8 cellular contexts compared by ENCODE assay signal in the genomic region with DNA sequence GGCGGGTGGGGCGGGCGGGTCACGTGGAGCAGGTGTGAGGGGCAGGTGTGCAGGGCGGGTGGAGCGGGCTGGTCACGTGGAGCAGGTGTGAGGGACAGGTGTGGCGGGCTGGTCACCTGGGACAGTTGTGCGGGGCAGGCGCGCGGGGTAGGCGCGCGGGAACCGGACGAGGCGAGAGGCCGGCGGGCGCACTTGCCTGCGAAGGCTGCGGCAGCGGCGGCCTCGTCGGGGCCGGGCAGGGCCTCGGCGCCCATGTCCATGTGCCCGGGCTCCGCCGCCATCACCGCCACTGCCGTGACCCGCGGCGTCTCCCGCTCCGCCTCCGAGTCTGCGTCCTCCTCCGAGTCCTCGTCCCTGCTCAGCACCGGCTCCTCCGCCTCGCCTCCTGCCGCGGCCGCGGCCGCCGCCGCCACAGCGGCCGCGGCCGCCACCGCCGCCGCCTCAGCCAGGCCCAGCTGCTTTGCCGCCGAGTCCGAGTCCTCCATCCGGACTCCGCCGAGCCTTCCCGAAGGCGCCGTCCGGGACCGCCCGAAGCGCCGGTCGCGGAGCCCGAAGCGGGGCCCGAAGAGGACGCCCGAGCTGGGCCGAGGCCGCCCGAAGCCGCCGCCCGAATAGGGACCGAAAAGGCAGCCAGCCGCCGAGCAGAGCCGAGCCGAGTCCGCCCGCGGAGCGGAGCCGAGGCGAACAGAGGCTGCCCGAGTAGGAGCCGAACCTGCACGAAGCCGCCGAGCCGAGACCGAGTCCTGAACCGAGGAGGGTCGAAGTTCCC. TPM values are rescaled to one million over a fixed set of nuclear protein-coding genes. Genes with fewer than 3 reads are reported as not detected.
DNase-seq lines count a peak whose midpoint lies in the region; ATAC-seq and TF ChIP-seq lines count a peak whose summit lies in the region.

A gene with protein sequence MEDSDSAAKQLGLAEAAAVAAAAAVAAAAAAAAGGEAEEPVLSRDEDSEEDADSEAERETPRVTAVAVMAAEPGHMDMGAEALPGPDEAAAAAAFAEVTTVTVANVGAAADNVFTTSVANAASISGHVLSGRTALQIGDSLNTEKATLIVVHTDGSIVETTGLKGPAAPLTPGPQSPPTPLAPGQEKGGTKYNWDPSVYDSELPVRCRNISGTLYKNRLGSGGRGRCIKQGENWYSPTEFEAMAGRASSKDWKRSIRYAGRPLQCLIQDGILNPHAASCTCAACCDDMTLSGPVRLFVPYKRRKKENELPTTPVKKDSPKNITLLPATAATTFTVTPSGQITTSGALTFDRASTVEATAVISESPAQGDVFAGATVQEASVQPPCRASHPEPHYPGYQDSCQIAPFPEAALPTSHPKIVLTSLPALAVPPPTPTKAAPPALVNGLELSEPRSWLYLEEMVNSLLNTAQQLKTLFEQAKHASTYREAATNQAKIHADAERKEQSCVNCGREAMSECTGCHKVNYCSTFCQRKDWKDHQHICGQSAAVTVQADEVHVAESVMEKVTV (minus strand): TSS at position 660 of the 769 bp plus-strand sequence. CDS start 175 bp downstream, at position 485.

- ATAC-seq in GM19397 (IDR thresholded peaks at IDR 0.05; ENCODE audit: unreplicated experiment) (peak; percentile 80), HG03565 (IDR thresholded peaks at IDR 0.05; ENCODE audit: unreplicated experiment) (peak; percentile 71), right lobe of liver (peak; percentile 84 to 88 (median 87))

- WGBS in right lobe of liver (ENCODE audit: insufficient coverage, low coverage, low lambda C conversion rate, missing lambda C conversion rate): 0% methylated on average over 14 of the region's 108 CpGs

- DNase-seq in CD14-positive monocyte (ENCODE audit: low spot score) (peak; percentile 99), NCI-H774 (lab: John Stamatoyannopoulos, UW) (peak; percentile 96), right lobe of liver (peak; percentile 98)
- DNase-seq in activated CD4-positive, alpha-beta T cell treated with anti-CD3 and anti-CD28 coated beads, Interleukin-2, amount 50 U/mL, for 48 hours: peak; percentile 99
- peak; percentile 98 to 99 for DNase-seq in stimulated activated CD4-positive, alpha-beta T cell treated with anti-CD3 and anti-CD28 coated beads, Interleukin-4, amount 100 ng/mL, for 4 hours

- H3K9me3 ChIP-seq in duodenal mucosa (ENCODE audit: control insufficient read depth in 1 of 2, low read length in 2 of 2) (no peaks in the 10 kb centered on the region), right lobe of liver (no peaks in the 10 kb centered on the region)

- H3K9ac ChIP-seq in duodenal mucosa (ENCODE audit: low read depth in 1 of 2, low read length in 2 of 2): peak within 1 kb of the TSS; percentile 85 to 86

- H3K27me3 Mint-ChIP-seq in CD14-positive monocyte (ENCODE audit: low read depth in 3 of 3): peaks cover 0 to 8% (median 5%) of the 10 kb centered on the region in 3 donors

- peaks cover 48% of the 10 kb centered on the region for H3K4me1 Mint-ChIP-seq in CD14-positive monocyte

- intact Hi-C loops in CD14-positive monocyte (cut with micrococcal nuclease) (loop anchor here in 1 of 2 donors (10.0 kb wide), 1 partner anchor 690 kb away; a partner anchor contains a TSS), right lobe of liver (cut with DNase I) (no loop called here)

- peaks cover 0 to 1% (median 0%) of the 10 kb centered on the region in 7 donors for H3K9me3 Mint-ChIP-seq in CD14-positive monocyte

- H3K27ac Mint-ChIP-seq in CD14-positive monocyte: peak within 1 kb of the TSS; percentile 93 to 97 (median 96)

- H3K27ac ChIP-seq in duodenal mucosa (ENCODE audit: low read depth, low read length) (peak within 1 kb of the TSS; percentile 99), right lobe of liver (peak within 1 kb of the TSS; percentile 99 to 100 (median 100))

- TF ChIP-seq CTCF in CD14-positive monocyte (IDR thresholded peaks at IDR 0.05): no peak
- no peak for TF ChIP-seq CTCF in right lobe of liver (IDR thresholded peaks at IDR 0.05)

- H3K36me3 ChIP-seq in duodenal mucosa (ENCODE audit: control insufficient read depth in 1 of 2, insufficient read depth in 2 of 2, low read length in 2 of 2) (peaks cover under 1 to 10% of the 10 kb centered on the region in 2 donors), right lobe of liver (peaks cover 0 to under 1% (median 0%) of the 10 kb centered on the region in 4 donors)

- peak within 1 kb of the TSS; percentile 83 to 89 for H3K4me3 Mint-ChIP-seq in CD14-positive monocyte

- H3K4me1 ChIP-seq in duodenal mucosa (ENCODE audit: control insufficient read depth in 1 of 2, insufficient read depth in 2 of 2, low read length in 2 of 2) (peaks cover 16 to 41% of the 10 kb centered on the region in 2 donors), right lobe of liver (peaks cover 0 to 13% (median 3%) of the 10 kb centered on the region in 4 donors)

- H3K27me3 ChIP-seq in duodenal mucosa (ENCODE audit: control insufficient read depth in 1 of 2, insufficient read depth in 2 of 2, low read length in 2 of 2): no peaks in the 10 kb centered on the region
- no peaks in the 10 kb centered on the region for H3K27me3 ChIP-seq in right lobe of liver

- no peak for TF ChIP-seq POLR2A in right lobe of liver (IDR thresholded peaks at IDR 0.05)

- peak within 1 kb of the TSS; percentile 75 to 85 for H3K4me3 ChIP-seq in duodenal mucosa (ENCODE audit: low read depth in 1 of 2, low read length in 2 of 2)
- peak within 1 kb of the TSS; percentile 91 to 97 (median 95) for H3K4me3 ChIP-seq in right lobe of liver

- peaks cover 18 to 38% of the 10 kb centered on the region in 2 donors for H3K36me3 Mint-ChIP-seq in CD14-positive monocyte

RNA-seq across cellular contexts. Expression of the gene that starts here (rescaled TPM):
- 10 to 100 TPM; 18.0 to 22.2 TPM for polyA plus RNA-seq in CD14-positive monocyte
- total RNA-seq in right lobe of liver: 10 to 100 TPM; 11.3 to 17.9 (median 14.0) TPM

Comparison
In these comparisons a context has a peak if more than half of its experiments do, and no peak if none do; other contexts are left out.
1. Peak in every context shown above with its lines: DNase-seq, ATAC-seq, H3K4me3 ChIP-seq and H3K27ac ChIP-seq.